20 cellular contexts compared by ENCODE assay signal in genomic region chr21:37184784-37185593, GRCh38.
A peak's percentile ranks its signal among the peaks of the same experiment; 100 is the strongest.
DNase-seq lines count a peak whose midpoint lies in the region; ATAC-seq, FAIRE-seq and TF ChIP-seq lines count a peak whose summit lies in the region.
"Had no signal": no experiment of that assay in that cellular context is flagged by ENCODE, and none has a peak within 500 bp of the region (broad histone marks: within the 10 kb centered on the region; RNA-seq: fewer than 3 reads in every experiment).

No MANE protein-coding gene starts in this region.

- peak; percentile 48 for DNase-seq in activated CD4-positive, alpha-beta memory T cell treated with anti-CD3 and anti-CD28 coated beads for 36 hours
- no peak for DNase-seq in activated CD4-positive, alpha-beta memory T cell treated with anti-CD3 and anti-CD28 coated beads, Interleukin-2, amount 10 ng/mL, durations not matched to agents 7 days and 5 days
- DNase-seq in HepG2 (ENCODE audit: low spot score), result no peak
- no peak for DNase-seq in right lobe of liver
- no peak for DNase-seq in T-helper 2 cell treated with Interferon-gamma antibody and Interleukin-4, amounts not matched to agents 5 μg/mL and 100 μg/mL, for 36 hours (ENCODE audit: low spot score)
- no peak for DNase-seq in cerebellum (ENCODE audit: low spot score)
- DNase-seq in NCI-H2196 treated with DMSO at 0.1 percent for 48 hours (lab: John Stamatoyannopoulos, UW; ENCODE audit: unreplicated experiment), result no peak
- DNase-seq: CD4-positive, alpha-beta memory T cell; DMS153; GDM1; HCEC 1CT; NCI-H1092 treated with DMSO at 0.1 percent for 48 hours; NCI-H146; NCI-H2081; NCI-H510A treated with DMSO at 0.1 percent for 48 hours; NCI-H774; SHP77 had no signal

- H3K27ac ChIP-seq in HepG2 (ENCODE audit: extremely low read length, insufficient read depth, low read length), result no peak overlapping the region
- no peak overlapping the region for H3K27ac ChIP-seq in right lobe of liver
- H3K27ac ChIP-seq: A549 had no signal

- TF ChIP-seq EP300 in HepG2 (IDR thresholded peaks at IDR 0.05; ENCODE audit: low read depth in 2 of 2, low read length in 2 of 2), result no peak
- no peak for TF ChIP-seq EP300 in HepG2 (CRISPR knock-in tag; IDR thresholded peaks at IDR 0.05; ENCODE audit: borderline replicate concordance)

- peaks cover 35% of the 10 kb centered on the region for H3K36me3 Mint-ChIP-seq in activated CD4-positive, alpha-beta memory T cell treated with anti-CD3 and anti-CD28 coated beads for 36 hours
- H3K36me3 Mint-ChIP-seq in activated CD4-positive, alpha-beta memory T cell treated with anti-CD3 and anti-CD28 coated beads, Interleukin-2, amount 10 ng/mL, durations not matched to agents 7 days and 5 days (ENCODE audit: low read depth), result peaks cover 34% of the 10 kb centered on the region
- H3K36me3 Mint-ChIP-seq in T-helper 2 cell treated with Interferon-gamma antibody and Interleukin-4, amounts not matched to agents 5 μg/mL and 100 μg/mL, for 36 hours (ENCODE audit: low read depth), result peaks cover 35% of the 10 kb centered on the region

- no peaks in the 10 kb centered on the region for H3K79me2 ChIP-seq in HepG2 (ENCODE audit: insufficient read depth, low read length)

- H3K4me3 Mint-ChIP-seq in activated CD4-positive, alpha-beta memory T cell treated with anti-CD3 and anti-CD28 coated beads for 36 hours, result no peak overlapping the region
- H3K4me3 Mint-ChIP-seq in activated CD4-positive, alpha-beta memory T cell treated with anti-CD3 and anti-CD28 coated beads, Interleukin-2, amount 10 ng/mL, durations not matched to agents 7 days and 5 days, result no peak overlapping the region
- no peak overlapping the region for H3K4me3 Mint-ChIP-seq in T-helper 2 cell treated with Interferon-gamma antibody and Interleukin-4, amounts not matched to agents 5 μg/mL and 100 μg/mL, for 36 hours
- H3K4me3 Mint-ChIP-seq: CD4-positive, alpha-beta memory T cell; GM23338 had no signal

- whole genome bisulfite sequencing in HepG2 (ENCODE audit: low lambda C conversion rate), result 99% methylated on average over 9 of the region's 9 CpGs
- WGBS in right lobe of liver (ENCODE audit: insufficient coverage, low coverage, low lambda C conversion rate, missing lambda C conversion rate), result 95% methylated on average over 9 of the region's 9 CpGs

- TF ChIP-seq CTCF in HepG2 (CRISPR knock-in tag; IDR thresholded peaks at IDR 0.05), result no peak
- no peak for TF ChIP-seq CTCF in right lobe of liver (IDR thresholded peaks at IDR 0.05)

- no peak for TF ChIP-seq POLR2A in HepG2 (IDR thresholded peaks at IDR 0.05; ENCODE audit: insufficient read depth in 1 of 2, low read depth in 2 of 2, low read length in 2 of 2)
- no peak for TF ChIP-seq POLR2A in right lobe of liver (IDR thresholded peaks at IDR 0.05)

- intact Hi-C loops in activated CD4-positive, alpha-beta memory T cell treated with anti-CD3 and anti-CD28 coated beads for 36 hours (cut with micrococcal nuclease), result no loop called here
- intact Hi-C loops in HepG2 (cut with micrococcal nuclease; ENCODE audit: unreplicated experiment), result no loop called here
- intact Hi-C loops in right lobe of liver (cut with DNase I), result no loop called here

- FAIRE-seq in HepG2 (lab: Jason Lieb, UNC), result no peak
- FAIRE-seq: A549, K562 had no signal

- CTCF ChIA-PET in activated CD4-positive, alpha-beta memory T cell treated with anti-CD3 and anti-CD28 coated beads for 36 hours (lab: Charles Lee), result interaction anchor here (0.7 kb wide), 1 partner anchor 26 kb away, joined by 5 read pairs; no protein-coding TSS in a partner anchor
- CTCF ChIA-PET in activated CD4-positive, alpha-beta memory T cell treated with anti-CD3 and anti-CD28 coated beads, Interleukin-2, amount 10 ng/mL, durations not matched to agents 7 days and 5 days (lab: Charles Lee), result interaction anchor here (1.6 kb wide), 1 partner anchor 18 kb away, joined by 3 read pairs; no protein-coding TSS in a partner anchor
- CTCF ChIA-PET in HepG2 (lab: Yijun Ruan, JAX; ENCODE audit: low intra/inter-chr PET ratio, low total read pairs), result no interaction called here

- H3K27me3 ChIP-seq in HepG2 (ENCODE audit: control insufficient read depth in 1 of 2, insufficient read depth in 2 of 2, low read length in 2 of 2) (no peaks in the 10 kb centered on the region), right lobe of liver (no peaks in the 10 kb centered on the region)

- peak overlapping the region; percentile 65 for H3K27ac Mint-ChIP-seq in activated CD4-positive, alpha-beta memory T cell treated with anti-CD3 and anti-CD28 coated beads for 36 hours
- no peak overlapping the region for H3K27ac Mint-ChIP-seq in activated CD4-positive, alpha-beta memory T cell treated with anti-CD3 and anti-CD28 coated beads, Interleukin-2, amount 10 ng/mL, durations not matched to agents 7 days and 5 days
- H3K27ac Mint-ChIP-seq in T-helper 2 cell treated with Interferon-gamma antibody and Interleukin-4, amounts not matched to agents 5 μg/mL and 100 μg/mL, for 36 hours, result peak overlapping the region; percentile 17
- H3K27ac Mint-ChIP-seq: GM23338 had no signal

- no peak overlapping the region for H3K4me2 ChIP-seq in HepG2 (ENCODE audit: low read depth, low read length)
- H3K4me2 ChIP-seq: A549, GM23338 had no signal

- H3K4me3 ChIP-seq in HepG2 (replicated peaks in 1 of 3; ENCODE audit: insufficient read depth in 1 of 3, low read depth in 2 of 3, low read length in 3 of 3) (no peak overlapping the region), right lobe of liver (no peak overlapping the region)
- H3K4me3 ChIP-seq: A549, GM23338, K562 had no signal

- no peak overlapping the region for H3K9ac ChIP-seq in HepG2 (ENCODE audit: insufficient read depth, low read depth, low read length)

- TF ChIP-seq RAD21 in HepG2 (CRISPR knock-in tag; IDR thresholded peaks at IDR 0.05), result no peak

- H3K4me1 ChIP-seq in HepG2 (ENCODE audit: insufficient read depth, low read length) (no peaks in the 10 kb centered on the region), right lobe of liver (no peaks in the 10 kb centered on the region)
- H3K4me1 ChIP-seq: A549 had no signal

- ATAC-seq in HepG2, result no peak
- no peak for ATAC-seq in right lobe of liver
- ATAC-seq: A549, GM23338, K562 had no signal

- peaks cover 2% of the 10 kb centered on the region for H3K9me3 Mint-ChIP-seq in activated CD4-positive, alpha-beta memory T cell treated with anti-CD3 and anti-CD28 coated beads for 36 hours
- H3K9me3 Mint-ChIP-seq in activated CD4-positive, alpha-beta memory T cell treated with anti-CD3 and anti-CD28 coated beads, Interleukin-2, amount 10 ng/mL, durations not matched to agents 7 days and 5 days, result no peaks in the 10 kb centered on the region
- peaks cover 2% of the 10 kb centered on the region for H3K9me3 Mint-ChIP-seq in T-helper 2 cell treated with Interferon-gamma antibody and Interleukin-4, amounts not matched to agents 5 μg/mL and 100 μg/mL, for 36 hours
- H3K9me3 Mint-ChIP-seq: GM23338 had no signal

- in situ Hi-C loops in HepG2 (cut with HindIII; ENCODE audit: extremely low pct_ligation_motif_present, low pct_unique_long_range_greater_than_20kb), result no loop called here

- H3K9me3 ChIP-seq in HepG2 (ENCODE audit: low read length), result no peaks in the 10 kb centered on the region
- no peaks in the 10 kb centered on the region for H3K9me3 ChIP-seq in right lobe of liver
- H3K9me3 ChIP-seq: A549 had no signal

- H3K36me3 ChIP-seq in HepG2 (replicated peaks in 1 of 2; ENCODE audit: control insufficient read depth in 1 of 2, insufficient read depth in 2 of 2, low read length in 2 of 2) (peaks cover 19 to 69% of the 10 kb centered on the region in 2 experiments), right lobe of liver (peaks cover 0 to 46% (median 14%) of the 10 kb centered on the region in 4 donors)

- no peaks in the 10 kb centered on the region; the same call in 1 of the 2 replicates for H4K20me1 ChIP-seq in HepG2 (ENCODE audit: insufficient read depth, low read length)

- no TSS peak for BruUV-seq in HepG2 (replicated peaks; lab: Mats Ljungman, UMichigan)

- no peaks in the 10 kb centered on the region for H3K27me3 Mint-ChIP-seq in activated CD4-positive, alpha-beta memory T cell treated with anti-CD3 and anti-CD28 coated beads for 36 hours
- no peaks in the 10 kb centered on the region for H3K27me3 Mint-ChIP-seq in activated CD4-positive, alpha-beta memory T cell treated with anti-CD3 and anti-CD28 coated beads, Interleukin-2, amount 10 ng/mL, durations not matched to agents 7 days and 5 days
- no peaks in the 10 kb centered on the region for H3K27me3 Mint-ChIP-seq in T-helper 2 cell treated with Interferon-gamma antibody and Interleukin-4, amounts not matched to agents 5 μg/mL and 100 μg/mL, for 36 hours (ENCODE audit: low read depth)
- H3K27me3 Mint-ChIP-seq: CD4-positive, alpha-beta memory T cell had no signal

- peaks cover 13% of the 10 kb centered on the region for H3K4me1 Mint-ChIP-seq in activated CD4-positive, alpha-beta memory T cell treated with anti-CD3 and anti-CD28 coated beads for 36 hours (ENCODE audit: low read depth)
- H3K4me1 Mint-ChIP-seq in activated CD4-positive, alpha-beta memory T cell treated with anti-CD3 and anti-CD28 coated beads, Interleukin-2, amount 10 ng/mL, durations not matched to agents 7 days and 5 days, result peaks cover 21% of the 10 kb centered on the region
- peaks cover 15% of the 10 kb centered on the region for H3K4me1 Mint-ChIP-seq in T-helper 2 cell treated with Interferon-gamma antibody and Interleukin-4, amounts not matched to agents 5 μg/mL and 100 μg/mL, for 36 hours (ENCODE audit: low read depth)
- H3K4me1 Mint-ChIP-seq: GM23338 had no signal

- POLR2A ChIA-PET in activated CD4-positive, alpha-beta memory T cell treated with anti-CD3 and anti-CD28 coated beads for 36 hours (lab: Charles Lee), result interaction anchor here (0.7 kb wide), 1 partner anchor 181 kb away, joined by 3 read pairs; no protein-coding TSS in a partner anchor
- POLR2A ChIA-PET in activated CD4-positive, alpha-beta memory T cell treated with anti-CD3 and anti-CD28 coated beads, Interleukin-2, amount 10 ng/mL, durations not matched to agents 7 days and 5 days (lab: Charles Lee), result no interaction called here
- POLR2A ChIA-PET in HepG2 (lab: Yijun Ruan, JAX), result no interaction called here

- no peak overlapping the region for H2AFZ ChIP-seq in HepG2 (ENCODE audit: low read length)
- H2AFZ ChIP-seq: GM23338 had no signal
